In the genomic region with DNA sequence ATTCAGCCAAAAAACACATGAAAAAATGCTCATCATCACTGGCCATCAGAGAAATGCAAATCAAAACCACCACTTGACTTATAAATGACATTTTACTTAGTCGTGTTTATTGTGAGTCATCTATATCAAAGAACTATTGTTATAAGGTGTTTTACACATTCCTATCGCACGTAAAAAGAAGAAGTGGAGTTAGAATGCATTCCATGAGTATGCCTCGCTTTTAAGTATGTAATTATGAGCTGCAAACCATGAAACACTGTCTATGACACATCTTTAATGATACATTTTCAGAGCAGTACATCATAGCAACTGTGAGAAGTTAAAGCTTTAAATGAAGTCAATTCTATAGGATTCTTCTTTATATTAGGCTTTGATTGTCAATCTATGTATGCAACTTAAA, we compare ENCODE assay signal across 30 cellular contexts.
A peak's percentile ranks its signal among the peaks of the same experiment; 100 is the strongest.
DNase-seq lines count a peak whose midpoint lies in the region; ATAC-seq, FAIRE-seq and TF ChIP-seq lines count a peak whose summit lies in the region.
"Had no signal": no experiment of that assay in that cellular context is flagged by ENCODE, and none has a peak within 500 bp of the region (broad histone marks: within the 10 kb centered on the region; RNA-seq: fewer than 3 reads in every experiment).

No MANE protein-coding gene starts in this region.

- H3K4me3 ChIP-seq in mammary epithelial cell (replicated peaks in 1 of 3; ENCODE audit: insufficient read depth in 1 of 3, low read depth in 2 of 3, low read length in 3 of 3) (no peak overlapping the region), breast epithelium (no peak overlapping the region), fibroblast of mammary gland (ENCODE audit: control insufficient read depth, low read depth, low read length) (no peak overlapping the region)
- H3K4me3 ChIP-seq: dorsolateral prefrontal cortex, HAP-1, left lung, SK-N-MC, upper lobe of left lung had no signal

- CTCF ChIA-PET in mammary epithelial cell (lab: Charles Lee; ENCODE audit: low non-redundant PET): interaction anchor here (0.6 kb wide), 1 partner anchor 101 kb away, joined by 6 read pairs; no protein-coding TSS in a partner anchor

- peak; percentile 92 for DNase-seq in mammary epithelial cell
- no peak for DNase-seq in breast epithelium (ENCODE audit: low spot score in 2 of 2)
- peak; percentile 53 for DNase-seq in RPMI7951 (ENCODE audit: low read depth)
- DNase-seq in fibroblast of mammary gland (ENCODE audit: low read depth): peak; percentile 32
- peak; percentile 54 for DNase-seq in urothelium cell line (ENCODE audit: low spot score)
- DNase-seq in stimulated activated CD8-positive, alpha-beta memory T cell treated with anti-CD3 and anti-CD28 coated beads, Interleukin-4, amount 100 ng/mL, for 48 hours: no peak
- DNase-seq in NCI-H2196 treated with DMSO at 0.1 percent for 48 hours (lab: John Stamatoyannopoulos, UW; ENCODE audit: unreplicated experiment): no peak
- DNase-seq: 8988T; activated CD4-positive, alpha-beta T cell treated with anti-CD3 and anti-CD28 coated beads, Interleukin-2, amount 10 ng/mL, durations not matched to agents 7 days and 5 days; activated naive CD4-positive, alpha-beta T cell treated with anti-CD3 and anti-CD28 coated beads, Interleukin-2, amount 50 U/mL, for 16 hours; AML-193; anterior cingulate cortex; CD4-positive, alpha-beta memory T cell; DMS153; dorsolateral prefrontal cortex; GF-D8; left lung; naive B cell; NCI-H2107; NCI-H510A; small intestine; stimulated activated CD4-positive, alpha-beta T cell treated with anti-CD3 and anti-CD28 coated beads, Interleukin-2, amount 100 ng/mL, for 24 hours; upper lobe of left lung; WERI-Rb-1 had no signal

- no peak overlapping the region for H2AFZ ChIP-seq in mammary epithelial cell (ENCODE audit: low read depth, low read length)

- H3K27ac ChIP-seq in mammary epithelial cell (ENCODE audit: insufficient read depth, low read depth, low read length) (peak overlapping the region; percentile 89), breast epithelium (no peak overlapping the region)
- H3K27ac ChIP-seq: dorsolateral prefrontal cortex, left lung, SK-N-MC, upper lobe of left lung, WERI-Rb-1 had no signal

- 0% methylated on average over 4 of the region's 4 CpGs for WGBS in mammary epithelial cell (ENCODE audit: low coverage, missing lambda C conversion rate)

- no peak for TF ChIP-seq CTCF in mammary epithelial cell (conservative IDR thresholded peaks at IDR 0.05 in 1 of 2, IDR thresholded peaks at IDR 0.05 in 1 of 2; ENCODE audit: extremely low read depth in 1 of 2, insufficient read depth in 1 of 2, low read depth in 1 of 2, low read length in 2 of 2)
- no peak for TF ChIP-seq CTCF in breast epithelium (IDR thresholded peaks at IDR 0.05)
- no peak for TF ChIP-seq CTCF in fibroblast of mammary gland (conservative IDR thresholded peaks at IDR 0.05; ENCODE audit: control insufficient read depth, insufficient read depth, low read depth, low read length)

- no peak overlapping the region for H3K9ac ChIP-seq in mammary epithelial cell (ENCODE audit: insufficient read depth, low read length)

- FAIRE-seq in urothelium cell line (lab: Jason Lieb, UNC): no peak
- FAIRE-seq: endothelial cell of umbilical vein, GM18507, small intestine had no signal

- intact Hi-C loops in mammary epithelial cell (cut with micrococcal nuclease) (loop anchor here (1.0 kb wide), 2 partner anchors 10 to 64 kb away; no protein-coding TSS in a partner anchor), breast epithelium (cut with DNase I; ENCODE audit: low total_unique reads) (no loop called here)

- BruUV-seq in mammary epithelial cell (replicated peaks; lab: Mats Ljungman, UMichigan): no TSS peak

- no peak for ATAC-seq in HG02981 (IDR thresholded peaks at IDR 0.05; ENCODE audit: unreplicated experiment)
- ATAC-seq: left lung, Panc1 had no signal

- H3K9me3 ChIP-seq in mammary epithelial cell (replicated peaks; ENCODE audit: insufficient read depth, low read length): no peaks in the 10 kb centered on the region
- H3K9me3 ChIP-seq in breast epithelium: no peaks in the 10 kb centered on the region
- H3K9me3 ChIP-seq: HAP-1, left lung, upper lobe of left lung had no signal

- dilution Hi-C loops in mammary epithelial cell (cut with HindIII; ENCODE audit: low sequenced_read_pairs): no loop called here

- no peaks in the 10 kb centered on the region for H3K27me3 ChIP-seq in mammary epithelial cell (ENCODE audit: insufficient read depth, low read length)
- H3K27me3 ChIP-seq in breast epithelium: no peaks in the 10 kb centered on the region
- H3K27me3 ChIP-seq: dorsolateral prefrontal cortex, left lung, upper lobe of left lung had no signal

- H3K36me3 ChIP-seq in mammary epithelial cell (ENCODE audit: insufficient read depth, low read length) (peaks cover 2% of the 10 kb centered on the region), breast epithelium (no peaks in the 10 kb centered on the region)
- H3K36me3 ChIP-seq: HAP-1, left lung, upper lobe of left lung, WERI-Rb-1 had no signal

- no peaks in the 10 kb centered on the region for H3K79me2 ChIP-seq in mammary epithelial cell (ENCODE audit: insufficient read depth, low read length)

- peak overlapping the region; percentile 16 for H3K4me2 ChIP-seq in mammary epithelial cell (ENCODE audit: insufficient read depth, low read depth, low read length)

- TF ChIP-seq POLR2A in breast epithelium (IDR thresholded peaks at IDR 0.05): no peak

- H3K4me1 ChIP-seq in mammary epithelial cell (ENCODE audit: insufficient read depth, low read length) (peaks cover 22% of the 10 kb centered on the region), breast epithelium (no peaks in the 10 kb centered on the region)
- H3K4me1 ChIP-seq: HAP-1, left lung, upper lobe of left lung had no signal

- no peaks in the 10 kb centered on the region for H4K20me1 ChIP-seq in mammary epithelial cell (ENCODE audit: insufficient read depth, low read length)

- in situ Hi-C loops in mammary epithelial cell (cut with MboI; ENCODE audit: low sequenced_read_pairs in 2 of 2): loop anchor here in 1 of 2 donors (10.0 kb wide), 1 partner anchor 94 kb away; no protein-coding TSS in a partner anchor

Comparison
In these comparisons a context has a peak if more than half of its experiments do, and no peak if none do; other contexts are left out.
1. DNase-seq: peak in mammary epithelial cell (single experiment), RPMI7951 (single experiment), fibroblast of mammary gland (single experiment) and urothelium cell line (single experiment); none in breast epithelium (0 of 2), stimulated activated CD8-positive, alpha-beta memory T cell treated with anti-CD3 and anti-CD28 coated beads, Interleukin-4, amount 100 ng/mL, for 48 hours (single experiment) and NCI-H2196 treated with DMSO at 0.1 percent for 48 hours (single experiment).